In the genomic region with DNA sequence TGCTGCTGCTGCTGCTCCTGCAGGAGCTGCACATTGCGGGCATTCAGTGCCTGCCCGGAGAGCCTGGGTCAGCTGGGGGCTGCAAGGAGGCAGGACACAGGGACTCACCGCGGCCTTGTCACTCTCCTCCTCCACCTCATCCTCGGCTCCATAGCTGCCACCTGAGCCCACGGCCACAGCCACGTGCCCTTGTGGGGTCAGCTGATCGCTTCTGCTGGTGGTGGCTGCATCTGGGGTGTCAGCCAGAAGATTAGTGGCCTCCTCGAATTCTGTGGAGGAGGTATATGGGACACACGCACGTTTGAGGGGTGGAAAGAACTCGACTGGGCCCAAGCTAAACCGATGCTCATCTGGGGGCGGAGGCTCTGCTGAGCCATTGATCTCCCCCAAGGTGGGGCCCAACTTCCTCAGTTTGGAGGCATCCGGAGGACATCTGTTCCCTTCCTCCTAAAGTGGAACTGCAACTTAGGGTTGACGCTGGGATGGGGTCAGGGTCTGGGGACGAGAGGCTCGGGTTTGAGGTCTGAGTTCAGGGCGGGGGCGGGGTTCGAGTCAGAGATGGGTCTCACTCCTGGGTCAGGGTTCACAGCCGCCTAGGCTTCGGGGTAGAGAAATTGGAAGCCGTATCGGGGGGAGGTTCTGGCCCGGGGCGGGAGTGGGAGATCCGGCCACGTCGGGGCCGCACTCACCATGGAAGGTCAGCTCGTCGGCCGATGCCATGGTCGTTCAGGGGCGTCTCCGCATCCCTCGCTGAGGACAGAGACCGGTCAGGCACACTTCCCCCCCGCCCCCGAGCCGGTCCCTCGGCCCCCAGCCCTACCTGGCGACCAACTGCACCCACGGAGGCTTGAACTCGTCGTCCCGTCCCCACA, we compare ENCODE assay signal across 1 cellular context.
A peak's percentile ranks its signal among the peaks of the same experiment; 100 is the strongest.
TF ChIP-seq lines count a peak whose summit lies in the region.

No MANE protein-coding gene starts in this region.

TF ChIP-seq in K562, 482 proteins besides CTCF, POLR2A, EP300 and RAD21 (continued from another document and continues in another):
- TF ChIP-seq, protein P1, sequence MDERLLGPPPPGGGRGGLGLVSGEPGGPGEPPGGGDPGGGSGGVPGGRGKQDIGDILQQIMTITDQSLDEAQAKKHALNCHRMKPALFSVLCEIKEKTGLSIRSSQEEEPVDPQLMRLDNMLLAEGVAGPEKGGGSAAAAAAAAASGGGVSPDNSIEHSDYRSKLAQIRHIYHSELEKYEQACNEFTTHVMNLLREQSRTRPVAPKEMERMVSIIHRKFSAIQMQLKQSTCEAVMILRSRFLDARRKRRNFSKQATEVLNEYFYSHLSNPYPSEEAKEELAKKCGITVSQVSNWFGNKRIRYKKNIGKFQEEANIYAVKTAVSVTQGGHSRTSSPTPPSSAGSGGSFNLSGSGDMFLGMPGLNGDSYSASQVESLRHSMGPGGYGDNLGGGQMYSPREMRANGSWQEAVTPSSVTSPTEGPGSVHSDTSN (CRISPR knock-in tag; IDR thresholded peaks at IDR 0.05; ENCODE audit: low read depth) = no peak
- TF ChIP-seq, protein P1 (tag; conservative IDR thresholded peaks at IDR 0.05; ENCODE audit: low read depth) = no peak
- TF ChIP-seq NFE2 (IDR thresholded peaks at IDR 0.05; ENCODE audit: low read depth) (no peak), E2F3 (CRISPR knock-in tag; IDR thresholded peaks at IDR 0.05) (no peak), KLF1 (tag; IDR thresholded peaks at IDR 0.05) (no peak), NCOA4 (IDR thresholded peaks at IDR 0.05; ENCODE audit: partially characterized antibody) (no peak), ZNF217 (CRISPR knock-in tag; IDR thresholded peaks at IDR 0.05) (no peak), NFATC3 (IDR thresholded peaks at IDR 0.05) (no peak), YBX1 (IDR thresholded peaks at IDR 0.05) (no peak), SRSF1 (IDR thresholded peaks at IDR 0.05; ENCODE audit: low read depth, low read length) (no peak), ZNF76 (CRISPR knock-in tag; IDR thresholded peaks at IDR 0.05; ENCODE audit: borderline replicate concordance) (no peak), ZBTB7A (IDR thresholded peaks at IDR 0.05; ENCODE audit: borderline replicate concordance, control insufficient read depth, low read depth, low read length) (no peak), KDM2B (CRISPR knock-in tag; IDR thresholded peaks at IDR 0.05) (no peak), IFI16 (CRISPR knock-in tag; IDR thresholded peaks at IDR 0.05) (no peak), ZC3H8 (IDR thresholded peaks at IDR 0.05) (no peak), BRD9 (IDR thresholded peaks at IDR 0.05; ENCODE audit: low read depth, partially characterized antibody) (no peak), GATAD2B (IDR thresholded peaks at IDR 0.05; ENCODE audit: borderline replicate concordance) (no peak), NBN (IDR thresholded peaks at IDR 0.05; ENCODE audit: low read depth) (no peak), ZNF586 (CRISPR knock-in tag; conservative IDR thresholded peaks at IDR 0.05) (no peak), ARHGAP35 (IDR thresholded peaks at IDR 0.05; ENCODE audit: partially characterized antibody) (no peak), MTF1 (CRISPR knock-in tag; IDR thresholded peaks at IDR 0.05; ENCODE audit: borderline replicate concordance) (no peak), EZH2 (IDR thresholded peaks at IDR 0.05; ENCODE audit: borderline replicate concordance, low read depth, low read length) (no peak), NR1H2 (CRISPR knock-in tag; IDR thresholded peaks at IDR 0.05) (no peak), CHCHD3 (CRISPR knock-in tag; IDR thresholded peaks at IDR 0.05) (no peak), CHD1 (IDR thresholded peaks at IDR 0.05; ENCODE audit: low read length) (no peak), ZBED1 (IDR thresholded peaks at IDR 0.05) (no peak), SRF (CRISPR knock-in tag; IDR thresholded peaks at IDR 0.05) (no peak)
- TF ChIP-seq, protein P2, sequence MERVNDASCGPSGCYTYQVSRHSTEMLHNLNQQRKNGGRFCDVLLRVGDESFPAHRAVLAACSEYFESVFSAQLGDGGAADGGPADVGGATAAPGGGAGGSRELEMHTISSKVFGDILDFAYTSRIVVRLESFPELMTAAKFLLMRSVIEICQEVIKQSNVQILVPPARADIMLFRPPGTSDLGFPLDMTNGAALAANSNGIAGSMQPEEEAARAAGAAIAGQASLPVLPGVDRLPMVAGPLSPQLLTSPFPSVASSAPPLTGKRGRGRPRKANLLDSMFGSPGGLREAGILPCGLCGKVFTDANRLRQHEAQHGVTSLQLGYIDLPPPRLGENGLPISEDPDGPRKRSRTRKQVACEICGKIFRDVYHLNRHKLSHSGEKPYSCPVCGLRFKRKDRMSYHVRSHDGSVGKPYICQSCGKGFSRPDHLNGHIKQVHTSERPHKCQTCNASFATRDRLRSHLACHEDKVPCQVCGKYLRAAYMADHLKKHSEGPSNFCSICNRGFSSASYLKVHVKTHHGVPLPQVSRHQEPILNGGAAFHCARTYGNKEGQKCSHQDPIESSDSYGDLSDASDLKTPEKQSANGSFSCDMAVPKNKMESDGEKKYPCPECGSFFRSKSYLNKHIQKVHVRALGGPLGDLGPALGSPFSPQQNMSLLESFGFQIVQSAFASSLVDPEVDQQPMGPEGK (CRISPR knock-in tag; IDR thresholded peaks at IDR 0.05; ENCODE audit: borderline replicate concordance) = no peak
- TF ChIP-seq, protein P3, sequence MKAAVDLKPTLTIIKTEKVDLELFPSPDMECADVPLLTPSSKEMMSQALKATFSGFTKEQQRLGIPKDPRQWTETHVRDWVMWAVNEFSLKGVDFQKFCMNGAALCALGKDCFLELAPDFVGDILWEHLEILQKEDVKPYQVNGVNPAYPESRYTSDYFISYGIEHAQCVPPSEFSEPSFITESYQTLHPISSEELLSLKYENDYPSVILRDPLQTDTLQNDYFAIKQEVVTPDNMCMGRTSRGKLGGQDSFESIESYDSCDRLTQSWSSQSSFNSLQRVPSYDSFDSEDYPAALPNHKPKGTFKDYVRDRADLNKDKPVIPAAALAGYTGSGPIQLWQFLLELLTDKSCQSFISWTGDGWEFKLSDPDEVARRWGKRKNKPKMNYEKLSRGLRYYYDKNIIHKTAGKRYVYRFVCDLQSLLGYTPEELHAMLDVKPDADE (conservative IDR thresholded peaks at IDR 0.05; ENCODE audit: control insufficient read depth, low read depth, low read length) = no peak
- TF ChIP-seq, protein P4, sequence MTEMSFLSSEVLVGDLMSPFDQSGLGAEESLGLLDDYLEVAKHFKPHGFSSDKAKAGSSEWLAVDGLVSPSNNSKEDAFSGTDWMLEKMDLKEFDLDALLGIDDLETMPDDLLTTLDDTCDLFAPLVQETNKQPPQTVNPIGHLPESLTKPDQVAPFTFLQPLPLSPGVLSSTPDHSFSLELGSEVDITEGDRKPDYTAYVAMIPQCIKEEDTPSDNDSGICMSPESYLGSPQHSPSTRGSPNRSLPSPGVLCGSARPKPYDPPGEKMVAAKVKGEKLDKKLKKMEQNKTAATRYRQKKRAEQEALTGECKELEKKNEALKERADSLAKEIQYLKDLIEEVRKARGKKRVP (CRISPR knock-in tag; IDR thresholded peaks at IDR 0.05) = no peak
- TF ChIP-seq, protein P5, sequence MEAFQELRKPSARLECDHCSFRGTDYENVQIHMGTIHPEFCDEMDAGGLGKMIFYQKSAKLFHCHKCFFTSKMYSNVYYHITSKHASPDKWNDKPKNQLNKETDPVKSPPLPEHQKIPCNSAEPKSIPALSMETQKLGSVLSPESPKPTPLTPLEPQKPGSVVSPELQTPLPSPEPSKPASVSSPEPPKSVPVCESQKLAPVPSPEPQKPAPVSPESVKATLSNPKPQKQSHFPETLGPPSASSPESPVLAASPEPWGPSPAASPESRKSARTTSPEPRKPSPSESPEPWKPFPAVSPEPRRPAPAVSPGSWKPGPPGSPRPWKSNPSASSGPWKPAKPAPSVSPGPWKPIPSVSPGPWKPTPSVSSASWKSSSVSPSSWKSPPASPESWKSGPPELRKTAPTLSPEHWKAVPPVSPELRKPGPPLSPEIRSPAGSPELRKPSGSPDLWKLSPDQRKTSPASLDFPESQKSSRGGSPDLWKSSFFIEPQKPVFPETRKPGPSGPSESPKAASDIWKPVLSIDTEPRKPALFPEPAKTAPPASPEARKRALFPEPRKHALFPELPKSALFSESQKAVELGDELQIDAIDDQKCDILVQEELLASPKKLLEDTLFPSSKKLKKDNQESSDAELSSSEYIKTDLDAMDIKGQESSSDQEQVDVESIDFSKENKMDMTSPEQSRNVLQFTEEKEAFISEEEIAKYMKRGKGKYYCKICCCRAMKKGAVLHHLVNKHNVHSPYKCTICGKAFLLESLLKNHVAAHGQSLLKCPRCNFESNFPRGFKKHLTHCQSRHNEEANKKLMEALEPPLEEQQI (IDR thresholded peaks at IDR 0.05) = no peak
- TF ChIP-seq, protein P6, sequence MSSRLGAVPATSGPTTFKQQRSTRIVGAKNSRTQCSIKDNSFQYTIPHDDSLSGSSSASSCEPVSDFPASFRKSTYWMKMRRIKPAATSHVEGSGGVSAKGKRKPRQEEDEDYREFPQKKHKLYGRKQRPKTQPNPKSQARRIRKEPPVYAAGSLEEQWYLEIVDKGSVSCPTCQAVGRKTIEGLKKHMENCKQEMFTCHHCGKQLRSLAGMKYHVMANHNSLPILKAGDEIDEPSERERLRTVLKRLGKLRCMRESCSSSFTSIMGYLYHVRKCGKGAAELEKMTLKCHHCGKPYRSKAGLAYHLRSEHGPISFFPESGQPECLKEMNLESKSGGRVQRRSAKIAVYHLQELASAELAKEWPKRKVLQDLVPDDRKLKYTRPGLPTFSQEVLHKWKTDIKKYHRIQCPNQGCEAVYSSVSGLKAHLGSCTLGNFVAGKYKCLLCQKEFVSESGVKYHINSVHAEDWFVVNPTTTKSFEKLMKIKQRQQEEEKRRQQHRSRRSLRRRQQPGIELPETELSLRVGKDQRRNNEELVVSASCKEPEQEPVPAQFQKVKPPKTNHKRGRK (tag; IDR thresholded peaks at IDR 0.05) = no peak
- TF ChIP-seq, protein P7, sequence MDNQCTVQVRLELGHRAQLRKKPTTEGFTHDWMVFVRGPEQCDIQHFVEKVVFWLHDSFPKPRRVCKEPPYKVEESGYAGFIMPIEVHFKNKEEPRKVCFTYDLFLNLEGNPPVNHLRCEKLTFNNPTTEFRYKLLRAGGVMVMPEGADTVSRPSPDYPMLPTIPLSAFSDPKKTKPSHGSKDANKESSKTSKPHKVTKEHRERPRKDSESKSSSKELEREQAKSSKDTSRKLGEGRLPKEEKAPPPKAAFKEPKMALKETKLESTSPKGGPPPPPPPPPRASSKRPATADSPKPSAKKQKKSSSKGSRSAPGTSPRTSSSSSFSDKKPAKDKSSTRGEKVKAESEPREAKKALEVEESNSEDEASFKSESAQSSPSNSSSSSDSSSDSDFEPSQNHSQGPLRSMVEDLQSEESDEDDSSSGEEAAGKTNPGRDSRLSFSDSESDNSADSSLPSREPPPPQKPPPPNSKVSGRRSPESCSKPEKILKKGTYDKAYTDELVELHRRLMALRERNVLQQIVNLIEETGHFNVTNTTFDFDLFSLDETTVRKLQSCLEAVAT (IDR thresholded peaks at IDR 0.05) = no peak
- TF ChIP-seq, protein P8, sequence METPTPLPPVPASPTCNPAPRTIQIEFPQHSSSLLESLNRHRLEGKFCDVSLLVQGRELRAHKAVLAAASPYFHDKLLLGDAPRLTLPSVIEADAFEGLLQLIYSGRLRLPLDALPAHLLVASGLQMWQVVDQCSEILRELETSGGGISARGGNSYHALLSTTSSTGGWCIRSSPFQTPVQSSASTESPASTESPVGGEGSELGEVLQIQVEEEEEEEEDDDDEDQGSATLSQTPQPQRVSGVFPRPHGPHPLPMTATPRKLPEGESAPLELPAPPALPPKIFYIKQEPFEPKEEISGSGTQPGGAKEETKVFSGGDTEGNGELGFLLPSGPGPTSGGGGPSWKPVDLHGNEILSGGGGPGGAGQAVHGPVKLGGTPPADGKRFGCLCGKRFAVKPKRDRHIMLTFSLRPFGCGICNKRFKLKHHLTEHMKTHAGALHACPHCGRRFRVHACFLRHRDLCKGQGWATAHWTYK (CRISPR knock-in tag; IDR thresholded peaks at IDR 0.05) = peak; percentile 87
- TF ChIP-seq, protein P9, sequence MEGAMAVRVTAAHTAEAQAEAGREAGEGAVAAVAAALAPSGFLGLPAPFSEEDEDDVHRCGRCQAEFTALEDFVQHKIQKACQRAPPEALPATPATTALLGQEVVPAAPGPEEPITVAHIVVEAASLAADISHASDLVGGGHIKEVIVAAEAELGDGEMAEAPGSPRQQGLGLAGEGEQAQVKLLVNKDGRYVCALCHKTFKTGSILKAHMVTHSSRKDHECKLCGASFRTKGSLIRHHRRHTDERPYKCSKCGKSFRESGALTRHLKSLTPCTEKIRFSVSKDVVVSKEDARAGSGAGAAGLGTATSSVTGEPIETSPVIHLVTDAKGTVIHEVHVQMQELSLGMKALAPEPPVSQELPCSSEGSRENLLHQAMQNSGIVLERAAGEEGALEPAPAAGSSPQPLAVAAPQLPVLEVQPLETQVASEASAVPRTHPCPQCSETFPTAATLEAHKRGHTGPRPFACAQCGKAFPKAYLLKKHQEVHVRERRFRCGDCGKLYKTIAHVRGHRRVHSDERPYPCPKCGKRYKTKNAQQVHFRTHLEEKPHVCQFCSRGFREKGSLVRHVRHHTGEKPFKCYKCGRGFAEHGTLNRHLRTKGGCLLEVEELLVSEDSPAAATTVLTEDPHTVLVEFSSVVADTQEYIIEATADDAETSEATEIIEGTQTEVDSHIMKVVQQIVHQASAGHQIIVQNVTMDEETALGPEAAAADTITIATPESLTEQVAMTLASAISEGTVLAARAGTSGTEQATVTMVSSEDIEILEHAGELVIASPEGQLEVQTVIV (CRISPR knock-in tag; IDR thresholded peaks at IDR 0.05; ENCODE audit: borderline replicate concordance) = no peak
- TF ChIP-seq, protein P10, sequence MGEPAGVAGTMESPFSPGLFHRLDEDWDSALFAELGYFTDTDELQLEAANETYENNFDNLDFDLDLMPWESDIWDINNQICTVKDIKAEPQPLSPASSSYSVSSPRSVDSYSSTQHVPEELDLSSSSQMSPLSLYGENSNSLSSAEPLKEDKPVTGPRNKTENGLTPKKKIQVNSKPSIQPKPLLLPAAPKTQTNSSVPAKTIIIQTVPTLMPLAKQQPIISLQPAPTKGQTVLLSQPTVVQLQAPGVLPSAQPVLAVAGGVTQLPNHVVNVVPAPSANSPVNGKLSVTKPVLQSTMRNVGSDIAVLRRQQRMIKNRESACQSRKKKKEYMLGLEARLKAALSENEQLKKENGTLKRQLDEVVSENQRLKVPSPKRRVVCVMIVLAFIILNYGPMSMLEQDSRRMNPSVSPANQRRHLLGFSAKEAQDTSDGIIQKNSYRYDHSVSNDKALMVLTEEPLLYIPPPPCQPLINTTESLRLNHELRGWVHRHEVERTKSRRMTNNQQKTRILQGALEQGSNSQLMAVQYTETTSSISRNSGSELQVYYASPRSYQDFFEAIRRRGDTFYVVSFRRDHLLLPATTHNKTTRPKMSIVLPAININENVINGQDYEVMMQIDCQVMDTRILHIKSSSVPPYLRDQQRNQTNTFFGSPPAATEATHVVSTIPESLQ (CRISPR knock-in tag; IDR thresholded peaks at IDR 0.05) = no peak
